ENCODE assay signal across 9 cellular contexts in genomic region chr20:48716086-48716485, GRCh38.
DNase-seq lines count a peak whose midpoint lies in the region; FAIRE-seq and TF ChIP-seq lines count a peak whose summit lies in the region.
"Had no signal": no experiment of that assay in that cellular context is flagged by ENCODE, and none has a peak within 500 bp of the region (broad histone marks: within the 10 kb centered on the region; RNA-seq: fewer than 3 reads in every experiment).

No MANE protein-coding gene starts in this region.

- WGBS in small intestine, 3 donors: 63 to 86% (median 77%) methylated on average over 13 of the region's 13 CpGs

- intact Hi-C loops in tibial artery (cut with DNase I; ENCODE audit: low total_unique reads): no loop called here

- no peaks in the 10 kb centered on the region for H3K9me3 ChIP-seq in small intestine (ENCODE audit: control insufficient read depth, low read depth)
- H3K9me3 ChIP-seq in tibial artery: no peaks in the 10 kb centered on the region

- no peaks in the 10 kb centered on the region for H3K36me3 ChIP-seq in small intestine (ENCODE audit: control insufficient read depth in 2 of 2, insufficient read depth in 2 of 2, low read length in 2 of 2)
- no peaks in the 10 kb centered on the region for H3K36me3 ChIP-seq in tibial artery

- TF ChIP-seq CTCF in tibial artery (IDR thresholded peaks at IDR 0.05): no peak

- H3K4me3 ChIP-seq in small intestine (ENCODE audit: low read depth in 1 of 2, low read length in 2 of 2): no peak overlapping the region
- no peak overlapping the region for H3K4me3 ChIP-seq in tibial artery

- peak; percentile 47 to 48 for DNase-seq in activated CD4-positive, alpha-beta T cell treated with anti-CD3 and anti-CD28 coated beads for 4 hours
- peak; percentile 28 for DNase-seq in activated naive CD4-positive, alpha-beta T cell treated with anti-CD3 and anti-CD28 coated beads, Interleukin-2, amount 50 U/mL, for 16 hours
- DNase-seq in small intestine (peak; percentile 51), tibial artery (no peak), GM19240 (ENCODE audit: insufficient read length, low spot score) (no peak), epidermal melanocyte (ENCODE audit: insufficient read length, low spot score) (no peak), NOMO-1 treated with DMSO at 0.1 percent for 48 hours (lab: John Stamatoyannopoulos, UW; ENCODE audit: unreplicated experiment) (no peak)
- DNase-seq: PC-3 had no signal

- H3K4me1 ChIP-seq in small intestine (ENCODE audit: control insufficient read depth in 2 of 2, insufficient read depth in 1 of 2, low read depth in 1 of 2, low read length in 1 of 2) (no peaks in the 10 kb centered on the region), tibial artery (peaks cover 0 to 45% (median 17%) of the 10 kb centered on the region in 4 donors)

- H3K27me3 ChIP-seq in small intestine (ENCODE audit: control insufficient read depth in 2 of 2, insufficient read depth in 2 of 2, low read length in 2 of 2): no peaks in the 10 kb centered on the region
- H3K27me3 ChIP-seq in tibial artery: no peaks in the 10 kb centered on the region

- FAIRE-seq in small intestine (lab: Jason Lieb, UNC): no peak
- FAIRE-seq: G401.6 had no signal

- H3K27ac ChIP-seq in small intestine (ENCODE audit: low read depth in 1 of 2, low read length in 1 of 2) (peak overlapping the region in 1 of 2 donors; percentile 16), tibial artery (peak overlapping the region; percentile 9 to 27)

Comparison
In these comparisons a context has a peak if more than half of its experiments do, and no peak if none do; other contexts are left out.
1. DNase-seq: peak in activated CD4-positive, alpha-beta T cell treated with anti-CD3 and anti-CD28 coated beads for 4 hours (2 of 2), activated naive CD4-positive, alpha-beta T cell treated with anti-CD3 and anti-CD28 coated beads, Interleukin-2, amount 50 U/mL, for 16 hours (single experiment) and small intestine (single experiment); none in tibial artery (0 of 2), GM19240 (single experiment), epidermal melanocyte (single experiment) and NOMO-1 treated with DMSO at 0.1 percent for 48 hours (single experiment).